In the genomic region with DNA sequence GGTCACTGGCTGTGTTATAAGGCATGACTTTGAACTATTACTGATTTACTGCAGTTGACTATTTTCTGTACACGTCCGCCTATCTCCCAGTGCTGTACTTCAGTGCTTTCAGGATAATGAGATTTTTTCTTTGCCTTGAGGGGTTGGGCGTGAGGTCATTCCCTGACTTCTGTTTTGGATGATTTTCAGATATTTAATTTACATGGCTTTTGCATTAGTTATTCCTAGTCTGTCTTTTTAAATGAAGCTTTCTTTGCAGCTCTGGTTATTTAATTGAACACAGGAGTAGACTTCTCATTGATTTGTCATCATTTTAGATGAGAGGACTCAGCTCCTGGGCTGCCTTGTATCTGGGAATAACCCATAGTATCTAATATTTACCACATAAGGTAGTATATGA, we compare ENCODE assay signal across 31 cellular contexts. TPM values are rescaled to one million over a fixed set of nuclear protein-coding genes. Genes with fewer than 3 reads are reported as not detected.
DNase-seq lines count a peak whose midpoint lies in the region; ATAC-seq and TF ChIP-seq lines count a peak whose summit lies in the region.
"Had no signal": no experiment of that assay in that cellular context is flagged by ENCODE, and none has a peak within 500 bp of the region (broad histone marks: within the 10 kb centered on the region; RNA-seq: fewer than 3 reads in every experiment).

No MANE protein-coding gene starts in this region.

- H3K9ac ChIP-seq in SK-N-SH: no peak overlapping the region

- no peak overlapping the region for H3K4me3 ChIP-seq in CD8-positive, alpha-beta memory T cell (ENCODE audit: low read length)
- no peak overlapping the region for H3K4me3 ChIP-seq in SK-N-SH (ENCODE audit: low read depth in 2 of 2, low read length in 1 of 2)
- H3K4me3 ChIP-seq in fibroblast of mammary gland (ENCODE audit: control insufficient read depth, low read depth, low read length): no peak overlapping the region
- no peak overlapping the region for H3K4me3 ChIP-seq in lower lobe of right lung
- H3K4me3 ChIP-seq: transverse colon had no signal

- POLR2A ChIA-PET in CD8-positive, alpha-beta memory T cell (lab: Charles Lee): no interaction called here
- POLR2A ChIA-PET in SK-N-SH (lab: Yijun Ruan, JAX): interaction anchor here (0.6 to 1.3 kb wide), 3 partner anchors 9 to 80 kb away, joined by 3 read pairs; no protein-coding TSS in a partner anchor

- H3K79me2 ChIP-seq in SK-N-SH (ENCODE audit: insufficient read depth): peaks cover 95% of the 10 kb centered on the region

- no peak overlapping the region for H3K4me3 Mint-ChIP-seq in CD8-positive, alpha-beta memory T cell
- H3K4me3 Mint-ChIP-seq: B cell, natural killer cell had no signal

- TF ChIP-seq EP300 in SK-N-SH (IDR thresholded peaks at IDR 0.05; ENCODE audit: borderline replicate concordance in 1 of 2, low read depth in 1 of 2, low read length in 1 of 2): peak in 1 of 2 experiments; percentile 84; a peak in 1 of 4 replicates

- intact Hi-C loops in lower lobe of right lung (cut with DNase I): no loop called here

- no peak; the same call in 1 of the 2 replicates for TF ChIP-seq RAD21 in SK-N-SH (IDR thresholded peaks at IDR 0.05; ENCODE audit: low read length)

- H3K36me3 Mint-ChIP-seq in CD8-positive, alpha-beta memory T cell: peaks cover 0 to 42% (median 4%) of the 10 kb centered on the region in 3 donors
- H3K36me3 Mint-ChIP-seq: natural killer cell had no signal

- no peaks in the 10 kb centered on the region for H3K36me3 ChIP-seq in CD8-positive, alpha-beta memory T cell (ENCODE audit: insufficient read depth, low read length)
- H3K36me3 ChIP-seq in SK-N-SH (replicated peaks in 1 of 2; ENCODE audit: control insufficient read depth in 1 of 2, insufficient read depth in 2 of 2, low read length in 1 of 2) (peaks cover 0 to 3% of the 10 kb centered on the region in 2 experiments), lower lobe of right lung (no peaks in the 10 kb centered on the region)
- H3K36me3 ChIP-seq: transverse colon had no signal

- no peaks in the 10 kb centered on the region for H3K9me3 ChIP-seq in CD8-positive, alpha-beta memory T cell (ENCODE audit: low read length)
- H3K9me3 ChIP-seq in SK-N-SH: no peaks in the 10 kb centered on the region
- no peaks in the 10 kb centered on the region for H3K9me3 ChIP-seq in lower lobe of right lung
- H3K9me3 ChIP-seq: transverse colon had no signal

- H3K4me1 Mint-ChIP-seq in CD8-positive, alpha-beta memory T cell: peaks cover 40 to 63% (median 42%) of the 10 kb centered on the region in 3 donors

- H3K9me3 Mint-ChIP-seq in CD8-positive, alpha-beta memory T cell: no peaks in the 10 kb centered on the region
- H3K9me3 Mint-ChIP-seq: activated T-helper 2 cell treated with anti-CD3 and anti-CD28 coated beads, Interferon-gamma antibody, Interleukin-2, Interleukin-4, amounts not matched to agents 10 μg/mL and 5 μg/mL and 100 μg/mL, durations not matched to agents 14 hours and 24 hours and 36 hours; natural killer cell had no signal

- H3K27ac Mint-ChIP-seq in CD8-positive, alpha-beta memory T cell: peak overlapping the region in 5 of 8 donors; percentile 8 to 69 (median 61)
- H3K27ac Mint-ChIP-seq: activated T-helper 2 cell treated with anti-CD3 and anti-CD28 coated beads, Interferon-gamma antibody, Interleukin-2, Interleukin-4, amounts not matched to agents 10 μg/mL and 5 μg/mL and 100 μg/mL, durations not matched to agents 14 hours and 24 hours and 36 hours; B cell; natural killer cell had no signal

- CTCF ChIA-PET in CD8-positive, alpha-beta memory T cell (lab: Charles Lee): no interaction called here
- CTCF ChIA-PET in SK-N-SH (lab: Yijun Ruan, JAX): interaction anchor here (0.7 to 1.9 kb wide), 8 partner anchors 12 to 156 kb away, joined by 3 to 7 read pairs (median 3); a partner anchor contains a TSS

- TF ChIP-seq CTCF in SK-N-SH (IDR thresholded peaks at IDR 0.05): no peak
- no peak for TF ChIP-seq CTCF in fibroblast of mammary gland (conservative IDR thresholded peaks at IDR 0.05; ENCODE audit: control insufficient read depth, insufficient read depth, low read depth, low read length)
- TF ChIP-seq CTCF in lower lobe of right lung (IDR thresholded peaks at IDR 0.05): no peak

- H2AFZ ChIP-seq in SK-N-SH (ENCODE audit: low read depth): no peak overlapping the region

- peaks cover 13% of the 10 kb centered on the region for H3K4me1 ChIP-seq in CD8-positive, alpha-beta memory T cell (ENCODE audit: insufficient read depth, low read length)
- H3K4me1 ChIP-seq in SK-N-SH (ENCODE audit: control insufficient read depth in 1 of 2, insufficient read depth in 2 of 2, low read depth in 1 of 2, low read length in 1 of 2) (peaks cover 15 to 19% of the 10 kb centered on the region in 2 experiments), lower lobe of right lung (peaks cover 2% of the 10 kb centered on the region)

- no peaks in the 10 kb centered on the region for H3K27me3 ChIP-seq in CD8-positive, alpha-beta memory T cell (ENCODE audit: insufficient read depth, low read length, poor library complexity, severe bottlenecking)
- H3K27me3 ChIP-seq in SK-N-SH (ENCODE audit: insufficient read depth) (no peaks in the 10 kb centered on the region), lower lobe of right lung (ENCODE audit: low read depth) (no peaks in the 10 kb centered on the region)
- H3K27me3 ChIP-seq: transverse colon had no signal

- peaks cover 13% of the 10 kb centered on the region for H3F3A ChIP-seq in SK-N-SH (replicated peaks; ENCODE audit: insufficient read depth)

- peaks cover 36% of the 10 kb centered on the region for H4K20me1 ChIP-seq in SK-N-SH (ENCODE audit: insufficient read depth)

- no peak overlapping the region for H3K4me2 ChIP-seq in SK-N-SH

- H3K27ac ChIP-seq in CD8-positive, alpha-beta memory T cell (ENCODE audit: low read depth, low read length): no peak overlapping the region
- H3K27ac ChIP-seq in SK-N-SH (ENCODE audit: low read depth in 2 of 2, low read length in 1 of 2): peak overlapping the region; percentile 58 to 78
- no peak overlapping the region for H3K27ac ChIP-seq in lower lobe of right lung
- H3K27ac ChIP-seq: epithelial cell of prostate, transverse colon had no signal

- ATAC-seq in lower lobe of right lung: no peak
- ATAC-seq: natural killer cell, PC-3, Right ventricle myocardium inferior had no signal

- peak; percentile 21 for DNase-seq in AG08395 (ENCODE audit: low spot score)
- no peak for DNase-seq in CD8-positive, alpha-beta memory T cell
- peak; percentile 71 for DNase-seq in SK-N-SH
- DNase-seq in fibroblast of mammary gland (ENCODE audit: low read depth): peak; percentile 36
- no peak for DNase-seq in lower lobe of right lung
- no peak for DNase-seq in RPMI8226
- DNase-seq in NCI-H146 treated with DMSO at 0.1 percent for 48 hours (lab: John Stamatoyannopoulos, UW; ENCODE audit: unreplicated experiment): no peak
- no peak for DNase-seq in activated CD4-positive, alpha-beta T cell treated with anti-CD3 and anti-CD28 coated beads, Interleukin-2, amount 50 U/mL, for 1 hour
- DNase-seq: activated CD4-positive, alpha-beta T cell treated with anti-CD3 and anti-CD28 coated beads, Interleukin-2, amount 50 U/mL, for 48 hours; activated CD8-positive, alpha-beta memory T cell treated with anti-CD3 and anti-CD28 coated beads, Interleukin-2, amount 50 U/mL, for 4 hours; activated naive CD4-positive, alpha-beta T cell treated with anti-CD3 and anti-CD28 coated beads, Interleukin-2, amount 50 U/mL, for 16 hours; DMS153; effector CD8-positive, alpha-beta T cell; IMR-90; islet precursor cell; MV-4-11; natural killer cell; NCI-H1436; NCI-H2081 treated with DMSO at 0.1 percent for 48 hours; NCI-H226; NCI-H526 treated with DMSO at 0.1 percent for 48 hours; occipital lobe; PC-3; stimulated activated CD4-positive, alpha-beta T cell treated with anti-CD3 and anti-CD28 coated beads, Interleukin-4, amount 100 ng/mL, for 24 hours; SW 1271; T1000; transverse colon had no signal

- H3K27me3 Mint-ChIP-seq in CD8-positive, alpha-beta memory T cell: no peaks in the 10 kb centered on the region
- H3K27me3 Mint-ChIP-seq: B cell had no signal

- H3K9me2 ChIP-seq in SK-N-SH: no peaks in the 10 kb centered on the region

- 54% methylated on average over 3 of the region's 3 CpGs for WGBS in SK-N-SH (ENCODE audit: low lambda C conversion rate)

TF ChIP-seq in SK-N-SH, 30 proteins besides CTCF, POLR2A, EP300 and RAD21:
- TF ChIP-seq RCOR1 (IDR thresholded peaks at IDR 0.05; ENCODE audit: low read length): peak; percentile 73; the same call in 1 of the 2 replicates
- peak; percentile 63 for TF ChIP-seq GATA2 (CRISPR knock-in tag; IDR thresholded peaks at IDR 0.05)
- peak; percentile 74 for TF ChIP-seq CHD2 (IDR thresholded peaks at IDR 0.05; ENCODE audit: low read length, partially characterized antibody)
- peak; percentile 62 for TF ChIP-seq TCF12 (IDR thresholded peaks at IDR 0.05)
- TF ChIP-seq, protein P1, sequence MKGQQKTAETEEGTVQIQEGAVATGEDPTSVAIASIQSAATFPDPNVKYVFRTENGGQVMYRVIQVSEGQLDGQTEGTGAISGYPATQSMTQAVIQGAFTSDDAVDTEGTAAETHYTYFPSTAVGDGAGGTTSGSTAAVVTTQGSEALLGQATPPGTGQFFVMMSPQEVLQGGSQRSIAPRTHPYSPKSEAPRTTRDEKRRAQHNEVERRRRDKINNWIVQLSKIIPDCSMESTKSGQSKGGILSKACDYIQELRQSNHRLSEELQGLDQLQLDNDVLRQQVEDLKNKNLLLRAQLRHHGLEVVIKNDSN (IDR thresholded peaks at IDR 0.05; ENCODE audit: borderline replicate concordance, low read depth): no peak
- no peak for TF ChIP-seq FOXJ3 (CRISPR knock-in tag; IDR thresholded peaks at IDR 0.05)
- no peak for TF ChIP-seq RFX5 (IDR thresholded peaks at IDR 0.05; ENCODE audit: low read length)
- no peak for TF ChIP-seq GABPA (IDR thresholded peaks at IDR 0.05; ENCODE audit: low read depth)
- TF ChIP-seq SMC3 (IDR thresholded peaks at IDR 0.05; ENCODE audit: low read depth, low read length): no peak
TF ChIP-seq in SK-N-SH: peak in this region for 4.

RNA-seq across cellular contexts. Expression of a gene that starts 23.7 kb away (rescaled TPM):
- 10 to 100 TPM; 24.5 to 24.7 TPM for total RNA-seq in CD8-positive, alpha-beta memory T cell
- polyA plus RNA-seq in CD8-positive, alpha-beta memory T cell: 14.6 TPM
- polyA plus RNA-seq in SK-N-SH (2012; rRNA removed): 5.9 and 6.8 TPM in 2 replicates
- polyA plus RNA-seq in SK-N-SH (2012; cell fraction: cytosol; rRNA removed): 6.2 and 6.6 TPM in 2 replicates
- 8.3 and 9.1 TPM in 2 replicates for polyA plus RNA-seq in SK-N-SH (2012; cell fraction: nucleus; rRNA removed)
- 42.4 TPM for total RNA-seq in lower lobe of right lung

RNA-seq across cellular contexts. Expression of a gene that starts 44.9 kb away (rescaled TPM):
- 100 to 1,000 TPM; 107 to 110 TPM for total RNA-seq in CD8-positive, alpha-beta memory T cell
- 0.49 TPM for polyA plus RNA-seq in CD8-positive, alpha-beta memory T cell
- 12.7 and 12.8 TPM in 2 replicates for polyA plus RNA-seq in SK-N-SH (2012; rRNA removed)
- polyA plus RNA-seq in SK-N-SH (2012; cell fraction: cytosol; rRNA removed): 15.2 and 16.8 TPM in 2 replicates
- 8.3 and 11.7 TPM in 2 replicates for polyA plus RNA-seq in SK-N-SH (2012; cell fraction: nucleus; rRNA removed)
- 2.3 TPM for total RNA-seq in lower lobe of right lung

Comparison
In these comparisons a context has a peak if more than half of its experiments do, and no peak if none do; other contexts are left out.
1. DNase-seq: peak in AG08395 (single experiment), SK-N-SH (single experiment) and fibroblast of mammary gland (single experiment); none in CD8-positive, alpha-beta memory T cell (0 of 5), lower lobe of right lung (single experiment), RPMI8226 (single experiment), NCI-H146 treated with DMSO at 0.1 percent for 48 hours (single experiment) and activated CD4-positive, alpha-beta T cell treated with anti-CD3 and anti-CD28 coated beads, Interleukin-2, amount 50 U/mL, for 1 hour (single experiment).
2. H3K27ac ChIP-seq: peak in SK-N-SH (2 of 2); none in CD8-positive, alpha-beta memory T cell (single experiment) and lower lobe of right lung (single experiment).
3. RNA of a gene that starts 44.9 kb away (total RNA-seq): 107 to 110 TPM in CD8-positive, alpha-beta memory T cell; 2.3 TPM in lower lobe of right lung (single experiment); every median in the first group is over 10 times any median in the second.